23 cellular contexts compared by ENCODE assay signal in genomic region chrX:155544886-155545285, GRCh38.
"Had no signal": no experiment of that assay in that cellular context is flagged by ENCODE, and none has a peak within 500 bp of the region (broad histone marks: within the 10 kb centered on the region; RNA-seq: fewer than 3 reads in every experiment).

No MANE protein-coding gene starts in this region.

- DNase-seq: activated CD4-positive, alpha-beta T cell treated with anti-CD3 and anti-CD28 coated beads, Interleukin-2, amount 50 U/mL, for 1 hour; activated CD8-positive, alpha-beta T cell treated with anti-CD3 and anti-CD28 coated beads for 36 hours; activated gamma-delta T cell treated with Interleukin-2 at 50 U/mL for 16 hours; activated naive CD4-positive, alpha-beta T cell treated with anti-CD3 and anti-CD28 coated beads, Interleukin-2, amount 50 U/mL, for 16 hours; activated naive CD8-positive, alpha-beta T cell treated with anti-CD3 and anti-CD28 coated beads, Interleukin-2, amount 50 U/mL, for 24 hours; activated T-cell treated with anti-CD3 and anti-CD28 coated beads, Interleukin-2, amount 50 U/mL, for 4 hours; colonic mucosa; effector CD8-positive, alpha-beta T cell; foreskin keratinocyte; heart left ventricle; islet precursor cell; left cardiac atrium; mammary epithelial cell; naive B cell; nephron progenitor cell; right lobe of liver; stimulated activated CD4-positive, alpha-beta T cell treated with anti-CD3 and anti-CD28 coated beads, Interleukin-12 subunit alpha, Interleukin-12 subunit beta, amount 100 ng/mL, for 4 hours; stimulated activated CD4-positive, alpha-beta T cell treated with anti-CD3 and anti-CD28 coated beads, Interleukin-4, amount 100 ng/mL, for 24 hours; substantia nigra; uterus had no signal

- H3K27ac ChIP-seq: colonic mucosa, foreskin keratinocyte, heart left ventricle, neutrophil, right lobe of liver, skin epidermis, uterus, VCaP had no signal

- H3K9me3 ChIP-seq: colonic mucosa, neutrophil, right lobe of liver had no signal

- H3K27me3 ChIP-seq: colonic mucosa, foreskin keratinocyte, heart left ventricle, neutrophil, right lobe of liver, uterus had no signal

- H3K4me3 ChIP-seq: colonic mucosa, heart left ventricle, right lobe of liver, skin epidermis, uterus had no signal

- H3K36me3 ChIP-seq: colonic mucosa, right lobe of liver, uterus had no signal
